9 cellular contexts compared by ENCODE assay signal in the genomic region with DNA sequence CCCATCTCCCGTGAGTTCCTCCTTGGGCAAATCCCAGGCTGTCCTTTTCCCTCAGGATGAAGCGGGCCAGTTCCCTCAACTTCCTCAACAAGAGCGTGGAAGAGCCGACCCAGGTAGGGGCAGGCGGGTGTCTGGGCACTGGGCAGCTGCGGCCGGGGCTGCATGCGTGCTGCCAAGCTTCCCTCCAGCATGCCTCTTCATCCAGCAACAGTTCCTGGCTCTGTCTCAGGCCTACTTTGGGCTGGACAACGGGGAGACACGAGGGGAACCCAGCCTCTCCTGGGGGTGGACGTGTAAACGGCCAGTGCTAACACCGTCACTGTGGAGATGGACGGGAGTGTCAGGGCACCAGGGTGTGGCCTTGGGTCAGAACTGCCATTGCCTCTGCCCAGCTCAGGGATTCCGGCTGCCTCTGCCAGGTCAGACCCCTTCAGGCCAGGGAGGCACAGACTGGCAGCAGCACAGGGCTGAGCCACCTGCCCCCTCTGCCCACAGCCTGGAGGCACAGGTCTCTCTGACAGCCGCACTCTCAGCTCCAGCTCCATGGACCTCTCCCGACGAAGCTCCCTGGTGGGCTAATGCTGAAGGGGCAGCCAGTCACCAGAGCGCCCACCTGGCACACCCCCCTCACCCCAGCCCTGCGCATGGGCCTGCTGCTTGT. TPM values are rescaled to one million over a fixed set of nuclear protein-coding genes. Genes with fewer than 3 reads are reported as not detected.
DNase-seq lines count a peak whose midpoint lies in the region; ATAC-seq and TF ChIP-seq lines count a peak whose summit lies in the region.
"Had no signal": no experiment of that assay in that cellular context is flagged by ENCODE, and none has a peak within 500 bp of the region (broad histone marks: within the 10 kb centered on the region; RNA-seq: fewer than 3 reads in every experiment).

No MANE protein-coding gene starts in this region.

- no peak overlapping the region for H3K27ac ChIP-seq in CD4-positive, CD25-positive, alpha-beta regulatory T cell (ENCODE audit: insufficient read depth, low read length, poor library complexity, severe bottlenecking)
- H3K27ac ChIP-seq in Peyer's patch (peak overlapping the region in 3 of 4 donors; percentile 93 to 98 (median 96)), parathyroid adenoma (no peak overlapping the region)

- H3K27me3 Mint-ChIP-seq in CD4-positive, CD25-positive, alpha-beta regulatory T cell = peaks cover 14% of the 10 kb centered on the region
- no peaks in the 10 kb centered on the region for H3K27me3 Mint-ChIP-seq in Calu3 (ENCODE audit: unreplicated experiment)

- H3K36me3 ChIP-seq in CD4-positive, CD25-positive, alpha-beta regulatory T cell (ENCODE audit: control insufficient read depth, insufficient read depth, low read length) = peaks cover 21% of the 10 kb centered on the region
- H3K36me3 ChIP-seq in Peyer's patch = peaks cover 0 to 26% (median 0%) of the 10 kb centered on the region in 3 donors
- H3K36me3 ChIP-seq in endocrine pancreas (ENCODE audit: control insufficient read depth, insufficient read depth, low read length) = peaks cover 2% of the 10 kb centered on the region
- no peaks in the 10 kb centered on the region for H3K36me3 ChIP-seq in parathyroid adenoma (ENCODE audit: control insufficient read depth, insufficient read depth, low read length)

- H3K4me3 ChIP-seq in CD4-positive, CD25-positive, alpha-beta regulatory T cell (ENCODE audit: low read depth, low read length) = no peak overlapping the region
- H3K4me3 ChIP-seq in Peyer's patch (peak overlapping the region in 1 of 4 donors; percentile 92), endocrine pancreas (ENCODE audit: control insufficient read depth, insufficient read depth, low read length) (no peak overlapping the region), parathyroid adenoma (ENCODE audit: low read depth, low read length) (peak overlapping the region; percentile 27)

- ATAC-seq in CD4-positive, CD25-positive, alpha-beta regulatory T cell (ENCODE audit: low read depth in 2 of 2) = no peak
- ATAC-seq in activated CD4-positive, CD25-positive, alpha-beta regulatory T cell treated with anti-CD3 and anti-CD28 coated beads, Interleukin-2, amount 50 U/mL, for 24 hours = no peak

- H3K36me3 Mint-ChIP-seq in CD4-positive, CD25-positive, alpha-beta regulatory T cell = no peaks in the 10 kb centered on the region
- peaks cover 77% of the 10 kb centered on the region for H3K36me3 Mint-ChIP-seq in Calu3 (ENCODE audit: insufficient read depth, unreplicated experiment)

- H3K4me3 Mint-ChIP-seq in CD4-positive, CD25-positive, alpha-beta regulatory T cell = peak overlapping the region; percentile 74 to 99 (median 94)
- H3K4me3 Mint-ChIP-seq in Calu3 (ENCODE audit: low read depth, unreplicated experiment) = no peak overlapping the region

- peaks cover 0 to 37% (median 21%) of the 10 kb centered on the region in 4 donors for H3K4me1 Mint-ChIP-seq in CD4-positive, CD25-positive, alpha-beta regulatory T cell
- H3K4me1 Mint-ChIP-seq in Calu3 (ENCODE audit: low read depth, unreplicated experiment) = peaks cover 16% of the 10 kb centered on the region

- BruUV-seq in Calu3 (replicated peaks; lab: Mats Ljungman, UMichigan) = no TSS peak

- intact Hi-C loops in Calu3 (cut with micrococcal nuclease; ENCODE audit: unreplicated experiment) = no loop called here

- no peak overlapping the region for H2AFZ ChIP-seq in parathyroid adenoma

- no peaks in the 10 kb centered on the region for H3K79me2 ChIP-seq in parathyroid adenoma

- CTCF ChIA-PET in Calu3 (lab: Charles Lee) = no interaction called here

- no peak for TF ChIP-seq POLR2A in Peyer's patch (IDR thresholded peaks at IDR 0.05)

- DNase-seq in CD4-positive, CD25-positive, alpha-beta regulatory T cell = no peak
- DNase-seq in Peyer's patch (no peak), T-helper 9 cell (no peak), Calu3 (no peak), 8988T (no peak)
- DNase-seq: activated CD4-positive, CD25-positive, alpha-beta regulatory T cell treated with anti-CD3 and anti-CD28 coated beads, Interleukin-2, amount 50 U/mL, for 72 hours had no signal

- peaks cover 34% of the 10 kb centered on the region for H3K4me1 ChIP-seq in CD4-positive, CD25-positive, alpha-beta regulatory T cell (ENCODE audit: control insufficient read depth, insufficient read depth, low read length, poor library complexity, severe bottlenecking)
- H3K4me1 ChIP-seq in Peyer's patch (peaks cover 0 to 33% (median 3%) of the 10 kb centered on the region in 4 donors), endocrine pancreas (ENCODE audit: control insufficient read depth, insufficient read depth, low read length) (no peaks in the 10 kb centered on the region), parathyroid adenoma (peaks cover 2% of the 10 kb centered on the region)

- TF ChIP-seq CTCF in Peyer's patch (IDR thresholded peaks at IDR 0.05) = no peak
- TF ChIP-seq CTCF in parathyroid adenoma (IDR thresholded peaks at IDR 0.05) = no peak
- no peak for TF ChIP-seq CTCF in Calu3 (IDR thresholded peaks at IDR 0.05; ENCODE audit: unreplicated experiment)

- H3K27ac Mint-ChIP-seq in CD4-positive, CD25-positive, alpha-beta regulatory T cell = no peak overlapping the region
- no peak overlapping the region for H3K27ac Mint-ChIP-seq in Calu3 (ENCODE audit: unreplicated experiment)

- H3K9me3 ChIP-seq in CD4-positive, CD25-positive, alpha-beta regulatory T cell (ENCODE audit: control insufficient read depth in 2 of 2, low read length in 2 of 2) = no peaks in the 10 kb centered on the region
- H3K9me3 ChIP-seq in Peyer's patch = no peaks in the 10 kb centered on the region
- H3K9me3 ChIP-seq in endocrine pancreas (ENCODE audit: control insufficient read depth, low read length) = no peaks in the 10 kb centered on the region
- no peaks in the 10 kb centered on the region for H3K9me3 ChIP-seq in parathyroid adenoma (ENCODE audit: control insufficient read depth, low read length)

- H3K9ac ChIP-seq in endocrine pancreas (ENCODE audit: control insufficient read depth, insufficient read depth, low read length) = peak overlapping the region; percentile 42
- H3K9ac ChIP-seq in parathyroid adenoma = no peak overlapping the region

- H3K27me3 ChIP-seq in CD4-positive, CD25-positive, alpha-beta regulatory T cell (ENCODE audit: control insufficient read depth, insufficient read depth, low read length) = no peaks in the 10 kb centered on the region
- no peaks in the 10 kb centered on the region for H3K27me3 ChIP-seq in Peyer's patch
- H3K27me3 ChIP-seq in endocrine pancreas (ENCODE audit: control insufficient read depth, insufficient read depth, low read length) = no peaks in the 10 kb centered on the region
- no peaks in the 10 kb centered on the region for H3K27me3 ChIP-seq in parathyroid adenoma (ENCODE audit: control insufficient read depth, insufficient read depth, low read length)

- no peak overlapping the region for H3K4me2 ChIP-seq in parathyroid adenoma (ENCODE audit: low read length)

- H3K9me3 Mint-ChIP-seq in CD4-positive, CD25-positive, alpha-beta regulatory T cell = no peaks in the 10 kb centered on the region
- no peaks in the 10 kb centered on the region for H3K9me3 Mint-ChIP-seq in Calu3 (ENCODE audit: low read depth, unreplicated experiment)

RNA-seq across cellular contexts. Expression of a gene that starts 1.9 kb away (rescaled TPM):
- total RNA-seq in CD4-positive, CD25-positive, alpha-beta regulatory T cell = 79.6 TPM
- polyA plus RNA-seq in CD4-positive, CD25-positive, alpha-beta regulatory T cell = 10 to 100 TPM; 13.1 to 19.6 (median 15.1) TPM
- total RNA-seq in Peyer's patch (100 to 1,000 TPM in 2 of 4 donors, 10 to 100 TPM in 2; 80.0 to 161 (median 103) TPM), Calu3 (2022) (144 and 146 TPM in 2 replicates)

RNA-seq across cellular contexts. Expression of a gene that starts 9.0 kb away (rescaled TPM):
- 42.1 TPM for total RNA-seq in CD4-positive, CD25-positive, alpha-beta regulatory T cell
- polyA plus RNA-seq in CD4-positive, CD25-positive, alpha-beta regulatory T cell = 1 to 10 TPM; 2.5 to 3.8 (median 3.3) TPM
- total RNA-seq in Peyer's patch (10 to 100 TPM in 3 of 4 donors, 1 to 10 TPM in 1; 8.3 to 28.0 (median 13.2) TPM), Calu3 (2022) (41.7 and 46.7 TPM in 2 replicates)

RNA-seq across cellular contexts. Expression of a gene that starts 11.5 kb away (rescaled TPM):
- 4.5 TPM for total RNA-seq in CD4-positive, CD25-positive, alpha-beta regulatory T cell
- polyA plus RNA-seq in CD4-positive, CD25-positive, alpha-beta regulatory T cell = not detected
- total RNA-seq in Peyer's patch (not detected), Calu3 (2022) (2.9 and 3.5 TPM in 2 replicates)

RNA-seq across cellular contexts. Expression of a gene that starts 22.4 kb away (rescaled TPM):
- total RNA-seq in CD4-positive, CD25-positive, alpha-beta regulatory T cell = 29.3 TPM
- polyA plus RNA-seq in CD4-positive, CD25-positive, alpha-beta regulatory T cell = 10 to 100 TPM; 48.3 to 71.3 (median 55.3) TPM
- 100 to 1,000 TPM in 3 of 4 donors, 10 to 100 TPM in 1; 52.0 to 132 (median 115) TPM for total RNA-seq in Peyer's patch
- 98.8 and 106 TPM in 2 replicates for total RNA-seq in Calu3 (2022)

RNA-seq across cellular contexts. Expression of a gene that starts 25.2 kb away (rescaled TPM):
- not detected for total RNA-seq in CD4-positive, CD25-positive, alpha-beta regulatory T cell
- not detected for polyA plus RNA-seq in CD4-positive, CD25-positive, alpha-beta regulatory T cell
- total RNA-seq in Peyer's patch = under 1 TPM in 2 of 4 donors, not detected in 2; 0.27 to 0.35 TPM
- 1.4 and 3.0 TPM in 2 replicates for total RNA-seq in Calu3 (2022)

Comparison
In these comparisons a context has a peak if more than half of its experiments do, and no peak if none do; other contexts are left out.
1. H3K27ac ChIP-seq: peak in Peyer's patch (3 of 4); none in CD4-positive, CD25-positive, alpha-beta regulatory T cell (single experiment) and parathyroid adenoma (single experiment).